25 cellular contexts compared by ENCODE assay signal in genomic region chr12:59316938-59317337, GRCh38.
A peak's percentile ranks its signal among the peaks of the same experiment; 100 is the strongest.
DNase-seq lines count a peak whose midpoint lies in the region; ATAC-seq and TF ChIP-seq lines count a peak whose summit lies in the region.
"Had no signal": no experiment of that assay in that cellular context is flagged by ENCODE, and none has a peak within 500 bp of the region (broad histone marks: within the 10 kb centered on the region; RNA-seq: fewer than 3 reads in every experiment).

No MANE protein-coding gene starts in this region.

- peaks cover 42% of the 10 kb centered on the region for H3K4me1 Mint-ChIP-seq in WTC11
- H3K4me1 Mint-ChIP-seq: B cell; CD14-positive monocyte; CD4-positive, alpha-beta memory T cell; CD4-positive, CD25-positive, alpha-beta regulatory T cell; CD8-positive, alpha-beta memory T cell had no signal

- H3K36me3 Mint-ChIP-seq in WTC11, result peaks cover 20% of the 10 kb centered on the region
- H3K36me3 Mint-ChIP-seq: CD14-positive monocyte; CD4-positive, alpha-beta memory T cell; CD4-positive, CD25-positive, alpha-beta regulatory T cell; CD8-positive, alpha-beta memory T cell; CD8-positive, alpha-beta T cell had no signal

- POLR2A ChIA-PET in WTC11 (lab: Charles Lee), result interaction anchor here (0.7 kb wide), 1 partner anchor 1054 kb away, joined by 3 read pairs; no protein-coding TSS in a partner anchor

- no peak for TF ChIP-seq CTCF in WTC11 (IDR thresholded peaks at IDR 0.05)

- peaks cover 17% of the 10 kb centered on the region for H3K9me3 Mint-ChIP-seq in WTC11

- no peak for DNase-seq in WTC11 (ENCODE audit: low spot score)
- DNase-seq: 8988T; ACHN; AML-193; BE2C; C1 segment of cervical spinal cord; Caco-2; Calu3; CD4-positive, alpha-beta memory T cell; CD4-positive, alpha-beta T cell; CD4-positive, CD25-positive, alpha-beta regulatory T cell; CD8-positive, alpha-beta memory T cell; CD8-positive, alpha-beta T cell; COR-L47; DMS 273 treated with DMSO at 0.1 percent for 48 hours; DMS153; DMS53; DMS79; DMS79 treated with DMSO at 0.1 percent for 48 hours; DND-41; EL had no signal

- CTCF ChIA-PET in WTC11 (lab: Charles Lee), result interaction anchor here (0.7 kb wide), 1 partner anchor 560 kb away, joined by 3 read pairs; no protein-coding TSS in a partner anchor

- no peak for ATAC-seq in WTC11
- no peak for ATAC-seq in GM18511 (IDR thresholded peaks at IDR 0.05; ENCODE audit: unreplicated experiment)
- ATAC-seq: A549; CD8-positive, alpha-beta T cell had no signal

- H3K27me3 Mint-ChIP-seq in WTC11 (ENCODE audit: low read depth), result peaks cover 39% of the 10 kb centered on the region
- H3K27me3 Mint-ChIP-seq: B cell; CD4-positive, alpha-beta T cell; CD4-positive, CD25-positive, alpha-beta regulatory T cell; CD8-positive, alpha-beta memory T cell had no signal

- no peak overlapping the region for H3K27ac Mint-ChIP-seq in WTC11
- H3K27ac Mint-ChIP-seq: B cell; CD4-positive, alpha-beta memory T cell; CD4-positive, alpha-beta T cell; CD8-positive, alpha-beta memory T cell; CD8-positive, alpha-beta T cell had no signal

- H3K4me3 Mint-ChIP-seq in WTC11, result no peak overlapping the region
- H3K4me3 Mint-ChIP-seq: B cell; CD14-positive monocyte; CD4-positive, alpha-beta T cell; CD4-positive, CD25-positive, alpha-beta regulatory T cell; CD8-positive, alpha-beta memory T cell; CD8-positive, alpha-beta T cell had no signal

TF ChIP-seq in WTC11, 78 proteins besides CTCF, POLR2A, EP300 and RAD21:
- no peak for TF ChIP-seq NFYB (CRISPR knock-in tag; conservative IDR thresholded peaks at IDR 0.05; ENCODE audit: low read depth)
- 0 out of 2 replicates have a peak, but pooled peaks have one; percentile 29 for TF ChIP-seq ZNF416 (CRISPR knock-in tag; IDR thresholded peaks at IDR 0.05)
- TF ChIP-seq, protein P1, sequence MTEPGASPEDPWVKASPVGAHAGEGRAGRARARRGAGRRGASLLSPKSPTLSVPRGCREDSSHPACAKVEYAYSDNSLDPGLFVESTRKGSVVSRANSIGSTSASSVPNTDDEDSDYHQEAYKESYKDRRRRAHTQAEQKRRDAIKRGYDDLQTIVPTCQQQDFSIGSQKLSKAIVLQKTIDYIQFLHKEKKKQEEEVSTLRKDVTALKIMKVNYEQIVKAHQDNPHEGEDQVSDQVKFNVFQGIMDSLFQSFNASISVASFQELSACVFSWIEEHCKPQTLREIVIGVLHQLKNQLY (CRISPR knock-in tag; IDR thresholded peaks at IDR 0.05), result no peak
- TF ChIP-seq ZNF512 (CRISPR knock-in tag; IDR thresholded peaks at IDR 0.05; ENCODE audit: borderline replicate concordance), result no peak
- no peak for TF ChIP-seq NR3C1 (CRISPR knock-in tag; conservative IDR thresholded peaks at IDR 0.05; ENCODE audit: low read depth)
- TF ChIP-seq ZMAT4 (CRISPR knock-in tag; IDR thresholded peaks at IDR 0.05), result peak; percentile 95
- no peak for TF ChIP-seq TP53 (CRISPR knock-in tag; IDR thresholded peaks at IDR 0.05)
- TF ChIP-seq, protein P2, sequence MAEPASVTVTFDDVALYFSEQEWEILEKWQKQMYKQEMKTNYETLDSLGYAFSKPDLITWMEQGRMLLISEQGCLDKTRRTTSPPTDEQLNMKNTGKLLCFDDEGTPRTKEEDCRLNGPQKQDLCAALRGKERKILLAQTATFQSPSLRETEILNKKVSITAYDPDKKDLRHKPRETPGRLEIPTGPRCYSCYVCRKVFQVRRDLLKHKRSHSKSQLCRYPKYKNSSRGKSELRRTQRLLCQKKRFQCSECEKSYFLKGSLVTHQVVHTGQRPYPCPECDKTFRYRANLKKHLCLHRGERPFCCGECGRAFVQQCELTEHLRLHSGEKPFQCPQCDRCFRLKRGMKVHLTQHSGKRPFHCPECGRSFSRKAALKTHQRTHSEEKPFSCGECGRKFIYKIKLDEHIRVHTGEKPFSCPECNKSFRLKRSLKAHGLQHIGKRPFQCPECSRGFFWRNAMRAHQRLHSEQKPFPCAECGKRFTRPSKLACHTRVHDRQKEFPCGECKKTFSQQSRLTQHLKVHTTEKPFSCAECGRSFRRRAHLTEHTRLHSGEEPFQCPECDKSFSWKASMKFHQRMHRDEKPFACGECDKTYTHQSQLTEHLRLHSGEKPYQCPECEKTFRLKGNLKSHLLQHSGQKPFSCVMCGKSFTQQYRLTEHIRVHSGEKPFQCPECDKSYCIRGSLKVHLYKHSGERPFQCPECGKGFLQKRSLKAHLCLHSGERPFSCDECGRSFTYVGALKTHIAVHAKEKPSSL (CRISPR knock-in tag; conservative IDR thresholded peaks at IDR 0.05), result 0 out of 2 replicates have a peak, but pooled peaks have one; percentile 23
- no peak for TF ChIP-seq SP1 (CRISPR knock-in tag; conservative IDR thresholded peaks at IDR 0.05)
- TF ChIP-seq, protein P3, sequence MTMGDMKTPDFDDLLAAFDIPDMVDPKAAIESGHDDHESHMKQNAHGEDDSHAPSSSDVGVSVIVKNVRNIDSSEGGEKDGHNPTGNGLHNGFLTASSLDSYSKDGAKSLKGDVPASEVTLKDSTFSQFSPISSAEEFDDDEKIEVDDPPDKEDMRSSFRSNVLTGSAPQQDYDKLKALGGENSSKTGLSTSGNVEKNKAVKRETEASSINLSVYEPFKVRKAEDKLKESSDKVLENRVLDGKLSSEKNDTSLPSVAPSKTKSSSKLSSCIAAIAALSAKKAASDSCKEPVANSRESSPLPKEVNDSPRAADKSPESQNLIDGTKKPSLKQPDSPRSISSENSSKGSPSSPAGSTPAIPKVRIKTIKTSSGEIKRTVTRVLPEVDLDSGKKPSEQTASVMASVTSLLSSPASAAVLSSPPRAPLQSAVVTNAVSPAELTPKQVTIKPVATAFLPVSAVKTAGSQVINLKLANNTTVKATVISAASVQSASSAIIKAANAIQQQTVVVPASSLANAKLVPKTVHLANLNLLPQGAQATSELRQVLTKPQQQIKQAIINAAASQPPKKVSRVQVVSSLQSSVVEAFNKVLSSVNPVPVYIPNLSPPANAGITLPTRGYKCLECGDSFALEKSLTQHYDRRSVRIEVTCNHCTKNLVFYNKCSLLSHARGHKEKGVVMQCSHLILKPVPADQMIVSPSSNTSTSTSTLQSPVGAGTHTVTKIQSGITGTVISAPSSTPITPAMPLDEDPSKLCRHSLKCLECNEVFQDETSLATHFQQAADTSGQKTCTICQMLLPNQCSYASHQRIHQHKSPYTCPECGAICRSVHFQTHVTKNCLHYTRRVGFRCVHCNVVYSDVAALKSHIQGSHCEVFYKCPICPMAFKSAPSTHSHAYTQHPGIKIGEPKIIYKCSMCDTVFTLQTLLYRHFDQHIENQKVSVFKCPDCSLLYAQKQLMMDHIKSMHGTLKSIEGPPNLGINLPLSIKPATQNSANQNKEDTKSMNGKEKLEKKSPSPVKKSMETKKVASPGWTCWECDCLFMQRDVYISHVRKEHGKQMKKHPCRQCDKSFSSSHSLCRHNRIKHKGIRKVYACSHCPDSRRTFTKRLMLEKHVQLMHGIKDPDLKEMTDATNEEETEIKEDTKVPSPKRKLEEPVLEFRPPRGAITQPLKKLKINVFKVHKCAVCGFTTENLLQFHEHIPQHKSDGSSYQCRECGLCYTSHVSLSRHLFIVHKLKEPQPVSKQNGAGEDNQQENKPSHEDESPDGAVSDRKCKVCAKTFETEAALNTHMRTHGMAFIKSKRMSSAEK (CRISPR knock-in tag; IDR thresholded peaks at IDR 0.05; ENCODE audit: borderline replicate concordance), result no peak
- no peak for TF ChIP-seq JUN (CRISPR knock-in tag; IDR thresholded peaks at IDR 0.05)
- TF ChIP-seq ZNF219 (CRISPR knock-in tag; IDR thresholded peaks at IDR 0.05; ENCODE audit: borderline replicate concordance), result no peak
